ENCODE assay signal across 25 cellular contexts in genomic region chr9:30172206-30172605, GRCh38.
DNase-seq lines count a peak whose midpoint lies in the region; TF ChIP-seq lines count a peak whose summit lies in the region.
"Had no signal": no experiment of that assay in that cellular context is flagged by ENCODE, and none has a peak within 500 bp of the region (broad histone marks: within the 10 kb centered on the region; RNA-seq: fewer than 3 reads in every experiment).

No MANE protein-coding gene starts in this region.

- no peak overlapping the region for H3K27ac Mint-ChIP-seq in activated T-helper 2 cell treated with anti-CD3 and anti-CD28 coated beads, Interferon-gamma antibody, Interleukin-2, Interleukin-4, amounts not matched to agents 10 μg/mL and 5 μg/mL and 100 μg/mL, durations not matched to agents 14 hours and 24 hours and 36 hours
- H3K27ac Mint-ChIP-seq: B cell; CD8-positive, alpha-beta T cell had no signal

- no peak for TF ChIP-seq CTCF in epithelial cell of proximal tubule (conservative IDR thresholded peaks at IDR 0.05; ENCODE audit: low read depth, low read length)

- H3K36me3 Mint-ChIP-seq in activated T-helper 2 cell treated with anti-CD3 and anti-CD28 coated beads, Interferon-gamma antibody, Interleukin-2, Interleukin-4, amounts not matched to agents 10 μg/mL and 5 μg/mL and 100 μg/mL, durations not matched to agents 14 hours and 24 hours and 36 hours (ENCODE audit: low read depth) = no peaks in the 10 kb centered on the region
- H3K36me3 Mint-ChIP-seq: CD8-positive, alpha-beta T cell had no signal

- no peak overlapping the region for H3K4me3 Mint-ChIP-seq in activated T-helper 2 cell treated with anti-CD3 and anti-CD28 coated beads, Interferon-gamma antibody, Interleukin-2, Interleukin-4, amounts not matched to agents 10 μg/mL and 5 μg/mL and 100 μg/mL, durations not matched to agents 14 hours and 24 hours and 36 hours (ENCODE audit: low read depth)
- H3K4me3 Mint-ChIP-seq: B cell; CD8-positive, alpha-beta T cell had no signal

- no peaks in the 10 kb centered on the region for H3K27me3 Mint-ChIP-seq in activated T-helper 2 cell treated with anti-CD3 and anti-CD28 coated beads, Interferon-gamma antibody, Interleukin-2, Interleukin-4, amounts not matched to agents 10 μg/mL and 5 μg/mL and 100 μg/mL, durations not matched to agents 14 hours and 24 hours and 36 hours (ENCODE audit: low read depth)
- H3K27me3 Mint-ChIP-seq: B cell had no signal

- DNase-seq in M059J (ENCODE audit: low read depth) = peak; percentile 12
- DNase-seq in epithelial cell of proximal tubule (ENCODE audit: low read depth) = peak; percentile 13
- DNase-seq in kidney tubule cell (ENCODE audit: low spot score) = peak; percentile 91
- DNase-seq in NOMO-1 treated with DMSO at 0.1 percent for 48 hours (lab: John Stamatoyannopoulos, UW; ENCODE audit: unreplicated experiment) = no peak
- DNase-seq in activated T-helper 2 cell treated with anti-CD3 and anti-CD28 coated beads, Interferon-gamma antibody, Interleukin-2, Interleukin-4, amounts not matched to agents 10 μg/mL and 5 μg/mL and 100 μg/mL, durations not matched to agents 14 hours and 24 hours and 36 hours (ENCODE audit: low spot score) = no peak
- no peak for DNase-seq in stimulated activated CD4-positive, alpha-beta T cell treated with anti-CD3 and anti-CD28 coated beads, Interleukin-2, amount 100 ng/mL, for 24 hours
- DNase-seq in inferior parietal cortex (ENCODE audit: extremely low spot score) = no peak
- DNase-seq: Caco-2; CD8-positive, alpha-beta T cell; DMS 273 treated with DMSO at 0.1 percent for 48 hours; DMS79; EL; GDM1; HCEC 1CT; IMR-90; KG1; NCI-H1048; NCI-H1417 treated with DMSO at 0.1 percent for 48 hours; NCI-H1930; NCI-H2107; NCI-H446; NCI-H526 treated with DMSO at 0.1 percent for 48 hours; SHP77 treated with DMSO at 0.1 percent for 48 hours; SW 1271 had no signal

- peaks cover 2% of the 10 kb centered on the region for H3K9me3 Mint-ChIP-seq in activated T-helper 2 cell treated with anti-CD3 and anti-CD28 coated beads, Interferon-gamma antibody, Interleukin-2, Interleukin-4, amounts not matched to agents 10 μg/mL and 5 μg/mL and 100 μg/mL, durations not matched to agents 14 hours and 24 hours and 36 hours
- H3K9me3 Mint-ChIP-seq: CD8-positive, alpha-beta T cell had no signal

- intact Hi-C loops in activated T-helper 2 cell treated with anti-CD3 and anti-CD28 coated beads, Interferon-gamma antibody, Interleukin-2, Interleukin-4, amounts not matched to agents 10 μg/mL and 5 μg/mL and 100 μg/mL, durations not matched to agents 14 hours and 24 hours and 36 hours (cut with micrococcal nuclease) = no loop called here

- no peaks in the 10 kb centered on the region for H3K4me1 Mint-ChIP-seq in activated T-helper 2 cell treated with anti-CD3 and anti-CD28 coated beads, Interferon-gamma antibody, Interleukin-2, Interleukin-4, amounts not matched to agents 10 μg/mL and 5 μg/mL and 100 μg/mL, durations not matched to agents 14 hours and 24 hours and 36 hours (ENCODE audit: low read depth)
- H3K4me1 Mint-ChIP-seq: B cell had no signal

- H3K4me3 ChIP-seq in epithelial cell of proximal tubule (ENCODE audit: low read depth, low read length) = no peak overlapping the region

Comparison
In these comparisons a context has a peak if more than half of its experiments do, and no peak if none do; other contexts are left out.
1. DNase-seq: peak in M059J (single experiment), epithelial cell of proximal tubule (single experiment) and kidney tubule cell (single experiment); none in NOMO-1 treated with DMSO at 0.1 percent for 48 hours (single experiment), activated T-helper 2 cell treated with anti-CD3 and anti-CD28 coated beads, Interferon-gamma antibody, Interleukin-2, Interleukin-4, amounts not matched to agents 10 μg/mL and 5 μg/mL and 100 μg/mL, durations not matched to agents 14 hours and 24 hours and 36 hours (single experiment), stimulated activated CD4-positive, alpha-beta T cell treated with anti-CD3 and anti-CD28 coated beads, Interleukin-2, amount 100 ng/mL, for 24 hours (0 of 2) and inferior parietal cortex (single experiment).